ENCODE assay signal across 27 cellular contexts in the genomic region with DNA sequence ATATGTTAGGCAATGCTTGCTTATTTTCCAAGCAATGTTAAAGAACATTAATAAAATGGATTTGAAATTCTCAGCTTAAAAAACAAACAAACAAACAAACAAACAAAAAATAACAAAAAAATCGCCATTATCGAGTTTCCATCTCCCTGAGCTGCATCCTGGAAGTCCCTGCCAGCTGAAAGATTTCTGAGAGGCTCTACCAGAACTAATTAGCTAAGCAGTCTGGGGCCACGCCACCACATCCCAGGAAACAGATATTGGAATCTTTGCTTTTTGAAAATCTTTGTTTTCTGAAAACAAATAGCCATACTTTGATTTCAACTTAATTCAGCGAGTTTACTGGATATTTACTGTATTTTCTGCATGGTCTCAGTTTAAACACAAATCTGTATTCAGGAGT.
"Had no signal": no experiment of that assay in that cellular context is flagged by ENCODE, and none has a peak within 500 bp of the region (broad histone marks: within the 10 kb centered on the region; RNA-seq: fewer than 3 reads in every experiment).

No MANE protein-coding gene starts in this region.

- FAIRE-seq: RCC 7860 had no signal

- H3K36me3 ChIP-seq: Peyer's patch, SJSA1 had no signal

- DNase-seq: NCI-H524 treated with DMSO at 0.1 percent for 48 hours; NCI-H526; NCI-H526 treated with DMSO at 0.1 percent for 48 hours; NCI-H748 treated with DMSO at 0.1 percent for 48 hours; NCI-H774; NCI-H82; NK-92 treated with Interleukin-12 subunit alpha and Interleukin-12 subunit beta, amount 100 ng/mL, for 24 hours; OCI-M1; PC-3; PC-9; Peyer's patch; Right ventricle myocardium superior; RPMI8226; SHP77; SHP77 treated with DMSO at 0.1 percent for 48 hours; SIG-M5; SK-N-SH; SW 1271; T-cell; T-helper 1 cell had no signal

- H3K9me3 ChIP-seq: SJSA1, SK-N-SH had no signal

- ATAC-seq: Panc1, PC-3, Right ventricle myocardium inferior, SK-N-SH treated with all-trans-retinoic acid at 6 μM for 48 hours, T-cell had no signal

- H3K27me3 ChIP-seq: Peyer's patch, SJSA1 had no signal

- H3K4me1 ChIP-seq: Peyer's patch, SJSA1 had no signal

- H3K9ac ChIP-seq: SK-N-SH had no signal

- H3K9me2 ChIP-seq: SK-N-SH had no signal

- H3K27ac ChIP-seq: PC-9, Peyer's patch, RWPE1, SJSA1, SK-N-MC had no signal

- H3K4me2 ChIP-seq: PC-9, SK-N-SH had no signal

- H2AFZ ChIP-seq: PC-9 had no signal

- H3K4me3 ChIP-seq: PC-9, Peyer's patch, SJSA1, SK-N-MC had no signal
